In the genomic region with DNA sequence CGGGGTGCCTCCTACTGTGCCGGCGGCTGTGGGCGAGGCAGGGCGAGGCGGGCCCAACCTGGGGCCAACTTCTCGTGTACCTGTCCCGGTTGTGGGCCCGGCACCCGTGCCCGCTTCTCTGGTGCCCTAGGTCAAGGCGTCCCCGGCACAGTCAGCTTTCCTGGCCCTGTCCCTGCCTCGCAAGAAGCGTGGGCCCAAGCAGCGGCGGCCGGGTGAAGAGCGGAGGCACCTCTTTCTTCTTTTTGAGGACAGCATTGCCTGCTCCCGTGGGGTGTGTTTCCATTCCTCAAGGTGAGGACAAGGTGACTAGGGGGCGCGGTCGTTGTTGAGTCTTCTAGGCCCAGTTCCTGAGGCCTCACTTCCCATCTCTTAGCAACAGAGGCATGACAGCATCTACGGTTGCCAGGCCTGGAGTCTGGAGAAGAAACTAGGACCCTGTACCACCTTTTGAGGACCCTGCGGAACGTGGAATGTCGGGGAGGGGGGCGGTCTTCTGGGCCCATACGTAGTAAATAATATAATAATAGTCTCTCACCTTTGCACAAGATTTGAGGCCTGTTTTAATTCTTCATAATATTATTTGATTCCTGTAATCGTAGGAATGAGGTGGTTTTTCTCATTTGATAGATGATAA, we compare ENCODE assay signal across 1 cellular context.
TF ChIP-seq lines count a peak whose summit lies in the region.

No MANE protein-coding gene starts in this region.

TF ChIP-seq in A549, 52 proteins besides CTCF, POLR2A, EP300 and RAD21 (continued from another document):
- peak; percentile 99 for TF ChIP-seq KDM5A (IDR thresholded peaks at IDR 0.05)
- peak; percentile 33; the same call in 1 of the 2 replicates for TF ChIP-seq PHF8 (IDR thresholded peaks at IDR 0.05; ENCODE audit: borderline replicate concordance, low read depth)
- no peak for TF ChIP-seq BHLHE40 (IDR thresholded peaks at IDR 0.05; ENCODE audit: low read depth, low read length)
TF ChIP-seq in A549: peak in this region for 4.
